Comparison of ENCODE assay signal across 1 cellular context in genomic region chr10:20185116-20185515, GRCh38.
TF ChIP-seq lines count a peak whose summit lies in the region.

No MANE protein-coding gene starts in this region.

TF ChIP-seq in SK-N-SH, 30 proteins besides CTCF, POLR2A, EP300 and RAD21 (continued from another document):
- TF ChIP-seq CHD2 (IDR thresholded peaks at IDR 0.05; ENCODE audit: low read length, partially characterized antibody) (no peak), PBX3 (IDR thresholded peaks at IDR 0.05) (no peak), YY1 (IDR thresholded peaks at IDR 0.05; ENCODE audit: low read depth) (no peak), MEF2A (IDR thresholded peaks at IDR 0.05; ENCODE audit: borderline replicate concordance, low read depth) (no peak), TCF12 (IDR thresholded peaks at IDR 0.05) (no peak), MAX (IDR thresholded peaks at IDR 0.05; ENCODE audit: low read depth) (no peak), NFIC (IDR thresholded peaks at IDR 0.05; ENCODE audit: borderline replicate concordance) (no peak)
